8 cellular contexts compared by ENCODE assay signal in genomic region chr1:28771921-28772320, GRCh38. TPM values are rescaled to one million over a fixed set of nuclear protein-coding genes. Genes with fewer than 3 reads are reported as not detected.
"Had no signal": no experiment of that assay in that cellular context is flagged by ENCODE, and none has a peak within 500 bp of the region (broad histone marks: within the 10 kb centered on the region; RNA-seq: fewer than 3 reads in every experiment).

No MANE protein-coding gene starts in this region.

RNA-seq across cellular contexts. Expression of gene OPRD1, which starts 40.0 kb away (rescaled TPM):
- total RNA-seq: activated CD4-positive, alpha-beta memory T cell treated with anti-CD3 and anti-CD28 coated beads, Interleukin-2, amount 10 ng/mL, durations not matched to agents 7 days and 5 days; activated CD4-positive, alpha-beta T cell treated with anti-CD3 and anti-CD28 coated beads, Interleukin-2, amount 10 ng/mL, durations not matched to agents 7 days and 5 days; activated T-cell treated with anti-CD3 and anti-CD28 coated beads, Interleukin-2, amount 50 U/mL, for 72 hours; ascending aorta; breast epithelium; esophagus squamous epithelium; T-cell; T-helper 2 cell treated with Interferon-gamma antibody and Interleukin-4, amounts not matched to agents 100 ng/mL and 5 ng/mL, for 36 hours had no signal
